In genomic region chr10:43237631-43238446, GRCh38 we compare ENCODE assay signal across 19 cellular contexts. TPM values are rescaled to one million over a fixed set of nuclear protein-coding genes. Genes with fewer than 3 reads are reported as not detected.
DNase-seq lines count a peak whose midpoint lies in the region; ATAC-seq and TF ChIP-seq lines count a peak whose summit lies in the region.
"Had no signal": no experiment of that assay in that cellular context is flagged by ENCODE, and none has a peak within 500 bp of the region (broad histone marks: within the 10 kb centered on the region; RNA-seq: fewer than 3 reads in every experiment).

No MANE protein-coding gene starts in this region.

- H3K9ac ChIP-seq in MM.1S (ENCODE audit: low read length) = no peak overlapping the region

- no peaks in the 10 kb centered on the region for H4K20me1 ChIP-seq in MM.1S (ENCODE audit: insufficient read depth, low read length)

- no peaks in the 10 kb centered on the region for H3K27me3 ChIP-seq in psoas muscle (ENCODE audit: insufficient read depth in 3 of 3, low read length in 2 of 3)
- H3K27me3 ChIP-seq in MM.1S (replicated peaks; ENCODE audit: insufficient read depth, low read length) = 0 out of 2 replicates have a peak, but pooled peaks cover 4% of the 10 kb centered on the region
- H3K27me3 ChIP-seq: thyroid gland had no signal

- CTCF ChIA-PET in HEK293 (lab: Yijun Ruan, JAX) = no interaction called here

- intact Hi-C loops in psoas muscle (cut with DNase I) = no loop called here

- H3K79me2 ChIP-seq in MM.1S (ENCODE audit: low read length) = no peaks in the 10 kb centered on the region

- POLR2A ChIA-PET in HEK293 (lab: Yijun Ruan, JAX) = no interaction called here

- no peak overlapping the region for H3K4me2 ChIP-seq in MM.1S (ENCODE audit: low read depth, low read length)

- H3K27ac ChIP-seq in HEK293 (ENCODE audit: extremely low read depth, low read depth, low read length) = no peak overlapping the region
- no peak overlapping the region for H3K27ac ChIP-seq in psoas muscle
- H3K27ac ChIP-seq in MM.1S (ENCODE audit: low read length) = no peak overlapping the region
- H3K27ac ChIP-seq: cardiac muscle cell, thyroid gland had no signal

- no peak for ATAC-seq in psoas muscle
- ATAC-seq: T-cell had no signal

- no peak overlapping the region for H3K4me3 ChIP-seq in HEK293 (ENCODE audit: low read depth, low read length)
- no peak overlapping the region for H3K4me3 ChIP-seq in psoas muscle
- no peak overlapping the region for H3K4me3 ChIP-seq in MM.1S (ENCODE audit: low read length)
- H3K4me3 ChIP-seq: cardiac muscle cell, thyroid gland had no signal

- H2AFZ ChIP-seq in MM.1S (ENCODE audit: low read length) = no peak overlapping the region

- DNase-seq in activated CD8-positive, alpha-beta memory T cell treated with anti-CD3 and anti-CD28 coated beads, Interleukin-2, amount 50 U/mL, for 4 hours = peak; percentile 12
- DNase-seq in islet precursor cell (peak; percentile 43), psoas muscle (peak; percentile 2 to 29), cerebellum (ENCODE audit: low spot score) (no peak), H4 (ENCODE audit: low spot score) (no peak), NCI-H1048 (lab: John Stamatoyannopoulos, UW) (no peak), MM.1S (no peak)
- DNase-seq: activated CD4-positive, CD25-positive, alpha-beta regulatory T cell; activated naive CD8-positive, alpha-beta T cell treated with anti-CD3 and anti-CD28 coated beads for 36 hours; GF-D8; HCEC 1CT; NCI-H1436; NCI-H446; thyroid gland had no signal

- H3K4me1 ChIP-seq in HEK293 (ENCODE audit: control insufficient read depth, insufficient read depth, low read length) (no peaks in the 10 kb centered on the region), psoas muscle (no peaks in the 10 kb centered on the region), MM.1S (ENCODE audit: low read length) (no peaks in the 10 kb centered on the region)
- H3K4me1 ChIP-seq: thyroid gland had no signal

- no peak for TF ChIP-seq CTCF in HEK293 (tag by site-specific recombination; IDR thresholded peaks at IDR 0.05)
- no peak for TF ChIP-seq CTCF in psoas muscle (IDR thresholded peaks at IDR 0.05)
- no peak for TF ChIP-seq CTCF in MM.1S (IDR thresholded peaks at IDR 0.05; ENCODE audit: low read length)

- no peaks in the 10 kb centered on the region for H3F3A ChIP-seq in MM.1S (ENCODE audit: insufficient read depth, low read length)

- no peaks in the 10 kb centered on the region for H3K9me2 ChIP-seq in MM.1S (replicated peaks; ENCODE audit: insufficient read depth, low read length)

- WGBS in psoas muscle, 3 donors = 86 to 93% (median 89%) methylated on average over 23 of the region's 23 CpGs

- no peaks in the 10 kb centered on the region for H3K36me3 ChIP-seq in HEK293 (ENCODE audit: control insufficient read depth in 2 of 2, insufficient read depth in 1 of 2, low read length in 2 of 2)
- H3K36me3 ChIP-seq in psoas muscle (ENCODE audit: insufficient read depth in 1 of 2, low read depth in 1 of 2) = no peaks in the 10 kb centered on the region
- H3K36me3 ChIP-seq in MM.1S (replicated peaks; ENCODE audit: insufficient read depth, low read length) = no peaks in the 10 kb centered on the region
- H3K36me3 ChIP-seq: cardiac muscle cell, thyroid gland had no signal

- H3K9me3 ChIP-seq in HEK293 (ENCODE audit: control insufficient read depth, insufficient read depth, low read depth, low read length) (no peaks in the 10 kb centered on the region), psoas muscle (no peaks in the 10 kb centered on the region), MM.1S (replicated peaks; ENCODE audit: insufficient read depth, low read length) (no peaks in the 10 kb centered on the region)
- H3K9me3 ChIP-seq: thyroid gland had no signal

TF ChIP-seq in HEK293, 187 proteins besides CTCF, POLR2A, EP300 and RAD21:
- TF ChIP-seq ZIC2 (tag by site-specific recombination; IDR thresholded peaks at IDR 0.05) (peak; percentile 47; the same call in 1 of the 2 replicates), ZNF223 (tag by site-specific recombination; IDR thresholded peaks at IDR 0.05) (no peak), ZNF423 (tag by site-specific recombination; IDR thresholded peaks at IDR 0.05) (no peak), ZNF266 (tag by site-specific recombination; IDR thresholded peaks at IDR 0.05; ENCODE audit: low read depth) (no peak), PRDM1 (tag by site-specific recombination; IDR thresholded peaks at IDR 0.05) (no peak), ZNF133 (tag by site-specific recombination; IDR thresholded peaks at IDR 0.05) (no peak), ZNF658 (tag by site-specific recombination; IDR thresholded peaks at IDR 0.05) (no peak), ZNF48 (tag by site-specific recombination; IDR thresholded peaks at IDR 0.05) (no peak)

RNA-seq across cellular contexts. Expression of gene RASGEF1A, which starts 29.0 kb away (rescaled TPM):
- total RNA-seq in psoas muscle (under 1 TPM; 0.34 to 0.69 (median 0.41) TPM), cerebellum (4.4 TPM)
- under 1 TPM; 0.10 to 0.46 (median 0.15) TPM for polyA plus RNA-seq in psoas muscle
- not detected in 2 replicates for total RNA-seq in H4 (2014; rRNA removed; shearing (Covaris generic))
- total RNA-seq: HT-29, LHCN-M2 had no signal

Comparison
In these comparisons a context has a peak if more than half of its experiments do, and no peak if none do; other contexts are left out.
1. DNase-seq: peak in activated CD8-positive, alpha-beta memory T cell treated with anti-CD3 and anti-CD28 coated beads, Interleukin-2, amount 50 U/mL, for 4 hours (single experiment), islet precursor cell (single experiment) and psoas muscle (2 of 2); none in cerebellum (single experiment), H4 (single experiment), NCI-H1048 (single experiment) and MM.1S (single experiment).